In the genomic region with DNA sequence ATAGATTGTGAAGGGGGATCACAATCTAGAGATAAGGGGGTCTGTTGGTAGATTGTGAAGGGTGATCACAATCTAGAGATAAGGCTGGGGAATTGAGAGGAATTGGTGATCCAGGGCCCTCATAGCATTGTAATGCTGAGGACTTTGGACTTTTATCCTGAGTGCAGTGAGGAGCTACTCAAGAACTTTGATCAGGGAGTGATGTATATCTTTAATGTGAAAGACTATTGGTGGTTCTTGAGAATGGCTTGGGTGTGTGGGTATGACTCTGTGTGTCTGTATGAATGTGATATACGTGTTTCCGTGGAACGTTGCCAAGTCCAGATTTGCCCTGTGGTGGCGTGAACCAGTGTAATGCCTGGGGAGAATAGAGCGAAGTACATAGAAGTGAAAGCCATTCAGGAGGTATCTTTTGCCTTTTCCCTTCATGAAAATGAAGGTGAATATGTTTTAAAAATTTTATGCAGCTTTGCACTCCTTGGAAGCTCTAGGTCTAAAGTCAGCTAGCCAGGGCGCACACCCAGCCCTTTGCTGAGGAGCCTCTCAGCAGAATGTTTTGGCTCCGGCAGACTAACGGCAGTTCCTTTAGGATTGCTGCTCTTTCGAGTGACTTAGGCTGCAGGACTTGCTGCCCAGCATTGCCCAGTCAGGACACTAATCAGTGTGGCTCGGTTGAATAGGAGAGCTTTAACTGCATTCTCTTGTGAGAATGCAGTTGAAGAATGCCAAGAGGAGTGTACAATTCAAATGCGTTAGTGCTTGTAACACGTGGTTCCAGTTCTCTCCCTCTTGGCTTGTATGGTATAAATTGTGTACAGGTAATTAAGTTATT, we compare ENCODE assay signal across 9 cellular contexts. TPM values are rescaled to one million over a fixed set of nuclear protein-coding genes. Genes with fewer than 3 reads are reported as not detected.
DNase-seq lines count a peak whose midpoint lies in the region; ATAC-seq, FAIRE-seq and TF ChIP-seq lines count a peak whose summit lies in the region.
"Had no signal": no experiment of that assay in that cellular context is flagged by ENCODE, and none has a peak within 500 bp of the region (broad histone marks: within the 10 kb centered on the region; RNA-seq: fewer than 3 reads in every experiment).

No MANE protein-coding gene starts in this region.

- no peak for ATAC-seq in HG02678 (IDR thresholded peaks at IDR 0.05; ENCODE audit: unreplicated experiment)

- peaks cover 4% of the 10 kb centered on the region for H3K36me3 Mint-ChIP-seq in activated naive CD8-positive, alpha-beta T cell

- H3K27me3 ChIP-seq in tibial artery, result no peaks in the 10 kb centered on the region
- H3K27me3 ChIP-seq: SJCRH30 had no signal

- H3K9ac ChIP-seq in kidney (ENCODE audit: low read length in 2 of 2), result no peak overlapping the region

- H3K4me3 ChIP-seq in kidney (ENCODE audit: low read length in 2 of 2), result peak overlapping the region; percentile 34 to 37
- H3K4me3 ChIP-seq in tibial artery, result no peak overlapping the region
- H3K4me3 ChIP-seq: SJCRH30 had no signal

- intact Hi-C loops in kidney (cut with DNase I) (no loop called here), tibial artery (cut with DNase I; ENCODE audit: low total_unique reads) (no loop called here)

- peaks cover 78% of the 10 kb centered on the region for H3K4me1 Mint-ChIP-seq in activated naive CD8-positive, alpha-beta T cell (ENCODE audit: low read depth)

- H3K27ac ChIP-seq in kidney (ENCODE audit: low read depth in 2 of 2, low read length in 2 of 2), result no peak overlapping the region
- no peak overlapping the region for H3K27ac ChIP-seq in tibial artery
- H3K27ac ChIP-seq: SJCRH30 had no signal

- H3K9me3 Mint-ChIP-seq in activated naive CD8-positive, alpha-beta T cell (ENCODE audit: low read depth), result no peaks in the 10 kb centered on the region

- FAIRE-seq in kidney (lab: Jason Lieb, UNC), result no peak

- TF ChIP-seq CTCF in kidney (IDR thresholded peaks at IDR 0.05; ENCODE audit: borderline replicate concordance, extremely low read depth, insufficient read depth) (no peak), tibial artery (IDR thresholded peaks at IDR 0.05) (no peak)

- peak overlapping the region; percentile 30 for H3K4me3 Mint-ChIP-seq in activated naive CD8-positive, alpha-beta T cell

- peak overlapping the region; percentile 55 for H3K27ac Mint-ChIP-seq in activated naive CD8-positive, alpha-beta T cell

- DNase-seq in NCI-H82 (lab: John Stamatoyannopoulos, UW) (peak; percentile 45), NCI-H82 treated with DMSO at 0.1 percent for 48 hours (lab: John Stamatoyannopoulos, UW; ENCODE audit: unreplicated experiment) (no peak), kidney (no peak), UCSD-AML1 (lab: John Stamatoyannopoulos, UW; ENCODE audit: unreplicated experiment) (no peak), tibial artery (no peak)
- peak; percentile 74 for DNase-seq in stimulated activated CD8-positive, alpha-beta memory T cell treated with anti-CD3 and anti-CD28 coated beads, Interleukin-4, amount 100 ng/mL, for 48 hours

- H3K9me3 ChIP-seq in kidney (ENCODE audit: control insufficient read depth in 1 of 2, low read length in 2 of 2), result no peaks in the 10 kb centered on the region
- no peaks in the 10 kb centered on the region for H3K9me3 ChIP-seq in tibial artery
- H3K9me3 ChIP-seq: SJCRH30 had no signal

- peaks cover 26 to 34% of the 10 kb centered on the region in 2 donors for H3K4me1 ChIP-seq in kidney (ENCODE audit: control insufficient read depth in 1 of 2, insufficient read depth in 1 of 2, low read depth in 1 of 2, low read length in 2 of 2)
- peaks cover 0 to 76% (median 25%) of the 10 kb centered on the region in 4 donors for H3K4me1 ChIP-seq in tibial artery

- H3K36me3 ChIP-seq in kidney (ENCODE audit: control insufficient read depth in 1 of 2, insufficient read depth in 2 of 2, low read length in 2 of 2), result no peaks in the 10 kb centered on the region
- H3K36me3 ChIP-seq in tibial artery, result no peaks in the 10 kb centered on the region

- H3K27me3 Mint-ChIP-seq in activated naive CD8-positive, alpha-beta T cell, result no peaks in the 10 kb centered on the region

RNA-seq across cellular contexts. Expression of gene ZFAND3, which starts 3.5 kb away (rescaled TPM):
- total RNA-seq in kidney, result 104 TPM
- polyA plus RNA-seq in kidney (ENCODE audit: insufficient read depth, low read depth, low replicate concordance), result 44.6 TPM

Comparison
In these comparisons a context has a peak if more than half of its experiments do, and no peak if none do; other contexts are left out.
1. DNase-seq: peak in NCI-H82 (single experiment) and stimulated activated CD8-positive, alpha-beta memory T cell treated with anti-CD3 and anti-CD28 coated beads, Interleukin-4, amount 100 ng/mL, for 48 hours (single experiment); none in NCI-H82 treated with DMSO at 0.1 percent for 48 hours (single experiment), kidney (single experiment), UCSD-AML1 (single experiment) and tibial artery (0 of 2).
2. H3K4me3 ChIP-seq: peak in kidney (2 of 2); none in tibial artery (0 of 2).